ENCODE assay signal across 9 cellular contexts in genomic region chr15:40282870-40283614, GRCh38. TPM values are rescaled to one million over a fixed set of nuclear protein-coding genes. Genes with fewer than 3 reads are reported as not detected.
A peak's percentile ranks its signal among the peaks of the same experiment; 100 is the strongest.
DNase-seq lines count a peak whose midpoint lies in the region; ATAC-seq and TF ChIP-seq lines count a peak whose summit lies in the region.
"Had no signal": no experiment of that assay in that cellular context is flagged by ENCODE, and none has a peak within 500 bp of the region (broad histone marks: within the 10 kb centered on the region; RNA-seq: fewer than 3 reads in every experiment).

TSS of gene ANKRD63 (minus strand) at chr15:40283064. CDS start at chr15:40282586, 478 bp downstream.

- H3K36me3 ChIP-seq in A673 (ENCODE audit: insufficient read depth, low read length, poor library complexity, severe bottlenecking) (no peaks in the 10 kb centered on the region), SU-DHL-6 (ENCODE audit: low read length) (no peaks in the 10 kb centered on the region), thyroid gland (no peaks in the 10 kb centered on the region)

- H3K27ac ChIP-seq in A673 (ENCODE audit: low read depth, low read length, poor library complexity, severe bottlenecking): peak within 1 kb of the TSS; percentile 59
- H3K27ac ChIP-seq in SU-DHL-6 (ENCODE audit: low read depth, low read length): no peak within 1 kb of the TSS
- H3K27ac ChIP-seq in caudate nucleus (ENCODE audit: low read depth, low read length): peak within 1 kb of the TSS; percentile 52
- no peak within 1 kb of the TSS for H3K27ac ChIP-seq in thyroid gland

- CTCF ChIA-PET in A673 (lab: Charles Lee): interaction anchor here (0.6 to 0.8 kb wide), 3 partner anchors 10 to 205 kb away, joined by 3 to 7 read pairs (median 3); partner anchors contain the start of gene CCDC9B

- H3K4me1 ChIP-seq in A673 (ENCODE audit: insufficient read depth, low read length, poor library complexity, severe bottlenecking) (peaks cover 55% of the 10 kb centered on the region), thyroid gland (peaks cover 21 to 45% of the 10 kb centered on the region in 2 donors)

- H3K27me3 ChIP-seq in A673 (replicated peaks; ENCODE audit: insufficient read depth, low read depth, low read length, poor library complexity) (no peaks in the 10 kb centered on the region), SU-DHL-6 (ENCODE audit: low read length) (no peaks in the 10 kb centered on the region), thyroid gland (peaks cover 15% of the 10 kb centered on the region)

- WGBS in thyroid gland, 2 donors: 0 to 8% methylated on average over 28 to 50 of the region's 76 CpGs

- TF ChIP-seq POLR2A in thyroid gland (IDR thresholded peaks at IDR 0.05): no peak

- no peaks in the 10 kb centered on the region for H3K9me2 ChIP-seq in SU-DHL-6 (replicated peaks; ENCODE audit: insufficient read depth, low read length)

- peak within 1 kb of the TSS; percentile 41 for H3K9ac ChIP-seq in SU-DHL-6 (ENCODE audit: low read length)

- H3K4me3 ChIP-seq in A673 (ENCODE audit: low read depth, low read length, poor library complexity, severe bottlenecking) (peak within 1 kb of the TSS; percentile 63), SU-DHL-6 (ENCODE audit: insufficient read depth, low read length, poor library complexity, severe bottlenecking) (peak within 1 kb of the TSS; percentile 43), thyroid gland (replicated peaks in 1 of 3) (peak within 1 kb of the TSS in 1 of 3 donors; percentile 29)

- H3F3A ChIP-seq in SU-DHL-6 (ENCODE audit: insufficient read depth): no peaks in the 10 kb centered on the region

- no peaks in the 10 kb centered on the region for H3K9me3 Mint-ChIP-seq in memory B cell

- peak within 1 kb of the TSS; percentile 83 for H3K4me3 Mint-ChIP-seq in memory B cell

- TF ChIP-seq CTCF in A673 (conservative IDR thresholded peaks at IDR 0.05; ENCODE audit: low read depth, low read length): no peak
- TF ChIP-seq CTCF in SU-DHL-6 (IDR thresholded peaks at IDR 0.05; ENCODE audit: insufficient read depth, low read length, poor library complexity, severe bottlenecking): no peak
- TF ChIP-seq CTCF in thyroid gland (IDR thresholded peaks at IDR 0.05): no peak

- H3K9me3 ChIP-seq in A673 (ENCODE audit: low read depth, low read length, poor library complexity, severe bottlenecking) (no peaks in the 10 kb centered on the region), SU-DHL-6 (ENCODE audit: insufficient read depth, low read length) (no peaks in the 10 kb centered on the region), thyroid gland (no peaks in the 10 kb centered on the region)

- H3K4me2 ChIP-seq in SU-DHL-6 (ENCODE audit: low read depth, low read length, poor library complexity, severe bottlenecking): peak within 1 kb of the TSS; percentile 59

- intact Hi-C loops in A673 (cut with micrococcal nuclease; ENCODE audit: unreplicated experiment): no loop called here
- intact Hi-C loops in thyroid gland (cut with DNase I): loop anchor here (5.0 kb wide), 2 partner anchors 74 to 139 kb away; partner anchors contain the start of gene DISP2

- POLR2A ChIA-PET in A673 (lab: Charles Lee; ENCODE audit: low non-redundant PET): no interaction called here

- no peaks in the 10 kb centered on the region for H3K79me2 ChIP-seq in SU-DHL-6 (ENCODE audit: insufficient read depth, low read length)

- peak within 1 kb of the TSS; percentile 72 for H2AFZ ChIP-seq in SU-DHL-6 (ENCODE audit: low read depth, low read length, severe bottlenecking)

- H4K20me1 ChIP-seq in SU-DHL-6 (ENCODE audit: low read depth, low read length): no peaks in the 10 kb centered on the region

- BruUV-seq in A673 (replicated peaks; lab: Mats Ljungman, UMichigan): no TSS peak

- H3K4me1 Mint-ChIP-seq in memory B cell: peaks cover 5% of the 10 kb centered on the region

- peaks cover 11% of the 10 kb centered on the region for H3K27me3 Mint-ChIP-seq in memory B cell

- H3K36me3 Mint-ChIP-seq in memory B cell: no peaks in the 10 kb centered on the region

- peak; percentile 32 for ATAC-seq in GM19023 (IDR thresholded peaks at IDR 0.05; ENCODE audit: unreplicated experiment)
- peak; percentile 66 for ATAC-seq in memory B cell (ENCODE audit: low read depth)
- no peak for ATAC-seq in GM18520 (IDR thresholded peaks at IDR 0.05; ENCODE audit: unreplicated experiment)
- no peak for ATAC-seq in HG02763 (IDR thresholded peaks at IDR 0.05; ENCODE audit: unreplicated experiment)

- peak; percentile 68 for DNase-seq in A673 (ENCODE audit: low spot score)
- peak in 28 of 61 donors; percentile 20 to 75 (median 54) for DNase-seq in caudate nucleus (lab: John Stamatoyannopoulos, UW)
- peak; percentile 27 to 64 for DNase-seq in memory B cell (ENCODE audit: low spot score in 2 of 2)
- peak; percentile 17 to 37 for DNase-seq in thyroid gland

- no peak within 1 kb of the TSS for H3K27ac Mint-ChIP-seq in memory B cell

RNA-seq across cellular contexts. Expression of gene ANKRD63, which starts in this region (rescaled TPM):
- total RNA-seq in A673 (2021) (2.5 TPM in 2 replicates), thyroid gland (1 to 10 TPM in 1 of 4 donors, not detected in 3; 2.1 TPM)
- total RNA-seq: dermis microvascular lymphatic vessel endothelial cell had no signal

Comparison
In these comparisons a context has a peak if more than half of its experiments do, and no peak if none do; other contexts are left out.
1. H3K27ac ChIP-seq: peak in A673 (single experiment) and caudate nucleus (single experiment); none in SU-DHL-6 (single experiment) and thyroid gland (0 of 3).
2. ATAC-seq: peak in GM19023 (single experiment) and memory B cell (single experiment); none in GM18520 (single experiment) and HG02763 (single experiment).